Comparison of ENCODE assay signal across 8 cellular contexts in the genomic region with DNA sequence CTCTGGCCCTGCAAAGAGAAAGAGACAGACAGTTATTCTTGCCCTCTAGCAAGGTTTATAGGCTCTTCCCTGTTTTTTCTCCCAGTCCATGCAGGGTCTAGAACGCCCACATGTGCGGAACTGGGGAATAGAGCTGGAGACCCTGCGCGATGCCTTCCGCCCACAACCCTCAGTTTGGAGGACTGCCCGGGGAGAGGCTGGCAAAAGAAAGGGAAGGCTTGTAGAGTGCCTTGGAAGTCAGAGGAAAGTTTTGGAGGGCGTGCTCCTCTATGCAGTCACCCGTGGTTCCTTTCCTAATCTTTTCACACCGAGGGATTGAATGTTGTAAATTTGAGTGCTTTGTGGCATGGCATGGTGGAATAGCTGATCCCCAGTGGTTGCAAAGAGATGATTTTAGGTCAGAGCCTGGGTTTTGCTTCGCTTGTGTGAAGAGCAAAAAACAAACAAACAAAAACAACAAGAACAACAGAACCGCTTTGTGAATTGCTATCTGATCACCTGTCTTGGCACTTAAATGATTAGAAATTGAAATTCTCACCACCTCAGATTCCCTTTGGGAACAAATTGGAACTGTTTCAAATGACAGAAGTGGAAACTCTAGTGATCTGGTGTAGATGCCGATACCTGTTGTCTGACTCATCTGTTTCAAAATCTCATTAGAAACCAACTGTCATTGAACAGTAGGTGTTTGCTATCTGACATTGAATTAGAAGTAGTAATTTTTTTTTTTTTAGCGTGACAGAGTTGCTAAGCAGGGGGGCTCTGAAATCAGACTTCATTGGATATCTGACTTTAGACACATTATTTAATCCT. TPM values are rescaled to one million over a fixed set of nuclear protein-coding genes. Genes with fewer than 3 reads are reported as not detected.
DNase-seq lines count a peak whose midpoint lies in the region; ATAC-seq and TF ChIP-seq lines count a peak whose summit lies in the region.

No MANE protein-coding gene starts in this region.

- no peak for TF ChIP-seq POLR2A in vagina (IDR thresholded peaks at IDR 0.05)

- no peaks in the 10 kb centered on the region for H3K27me3 ChIP-seq in vagina

- H3K36me3 ChIP-seq in vagina, result no peaks in the 10 kb centered on the region

- H3K4me3 ChIP-seq in AG09309 (ENCODE audit: control insufficient read depth, low read depth, low read length) (peak overlapping the region; percentile 87), vagina (peak overlapping the region; percentile 63 to 73)

- peak; percentile 10 for ATAC-seq in GM18909 (IDR thresholded peaks at IDR 0.05; ENCODE audit: poor library complexity, unreplicated experiment)

- TF ChIP-seq CTCF in AG09309 (IDR thresholded peaks at IDR 0.05; ENCODE audit: control insufficient read depth, insufficient read depth, low read depth, low read length, missing control alignments) (no peak), vagina (IDR thresholded peaks at IDR 0.05) (no peak)

- intact Hi-C loops in vagina (cut with DNase I), result no loop called here

- peak overlapping the region; percentile 62 for H3K27ac ChIP-seq in vagina

- H3K4me1 ChIP-seq in vagina, result peaks cover 11% of the 10 kb centered on the region

- no peaks in the 10 kb centered on the region for H3K9me3 ChIP-seq in vagina

- DNase-seq in AG09309 (ENCODE audit: low read depth), result no peak
- peak; percentile 78 for DNase-seq in NCI-H526 treated with DMSO at 0.1 percent for 48 hours (lab: John Stamatoyannopoulos, UW)
- DNase-seq in dermis blood vessel endothelial cell, result peak; percentile 46
- peak; percentile 26 to 32 for DNase-seq in lung microvascular endothelial cell (ENCODE audit: low read depth in 2 of 2)
- DNase-seq in vagina (ENCODE audit: extremely low spot score in 2 of 2), result no peak
- DNase-seq in activated CD4-positive, alpha-beta T cell treated with anti-CD3 and anti-CD28 coated beads for 4 hours, result no peak
- no peak for DNase-seq in activated naive CD4-positive, alpha-beta T cell treated with anti-CD3 and anti-CD28 coated beads, Interleukin-2, amount 50 U/mL, for 16 hours

RNA-seq across cellular contexts. Expression of gene GAS2L3, which starts 1.0 kb away (rescaled TPM):
- 19.9 and 27.7 TPM in 2 replicates for total RNA-seq in dermis blood vessel endothelial cell
- 13.5 and 17.7 TPM in 2 replicates for total RNA-seq in lung microvascular endothelial cell
- 2.5 TPM for total RNA-seq in vagina

Comparison
In these comparisons a context has a peak if more than half of its experiments do, and no peak if none do; other contexts are left out.
1. DNase-seq: peak in NCI-H526 treated with DMSO at 0.1 percent for 48 hours (single experiment), dermis blood vessel endothelial cell (single experiment) and lung microvascular endothelial cell (2 of 2); none in AG09309 (single experiment), vagina (0 of 2), activated CD4-positive, alpha-beta T cell treated with anti-CD3 and anti-CD28 coated beads for 4 hours (0 of 2) and activated naive CD4-positive, alpha-beta T cell treated with anti-CD3 and anti-CD28 coated beads, Interleukin-2, amount 50 U/mL, for 16 hours (single experiment).